1 cellular context compared by ENCODE assay signal in the genomic region with DNA sequence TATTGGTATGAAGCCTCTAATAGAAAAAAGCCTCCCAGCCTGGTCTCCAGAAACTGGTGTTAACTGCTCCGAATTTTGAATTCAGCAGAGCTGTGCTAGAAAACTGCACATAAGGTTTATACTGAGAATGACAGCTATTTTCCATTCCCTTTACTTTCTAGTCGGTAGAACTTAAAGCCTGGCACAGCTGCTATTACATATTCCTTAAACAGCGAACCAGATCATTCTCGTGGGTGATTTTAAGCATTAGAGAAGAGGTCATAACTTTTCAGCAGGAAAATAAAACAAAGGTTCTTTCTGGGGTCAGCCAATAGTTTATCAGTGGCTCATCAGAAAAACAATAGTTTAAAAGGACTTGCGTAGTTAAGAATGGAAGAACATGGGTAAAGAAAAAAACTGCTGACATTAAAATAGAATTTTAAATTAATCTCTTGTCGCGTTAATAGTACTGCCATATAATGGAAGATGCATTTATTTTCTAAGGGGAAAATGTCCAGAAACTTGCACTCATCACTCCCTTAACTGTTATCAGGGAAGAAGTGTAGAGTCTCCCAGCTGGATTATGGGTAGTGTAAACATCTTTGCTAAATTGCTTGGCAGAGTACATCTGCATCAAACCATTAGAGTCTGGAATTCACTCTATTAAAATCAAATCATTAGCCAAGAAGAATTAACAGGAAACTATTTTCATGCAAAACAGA.
A peak's percentile ranks its signal among the peaks of the same experiment; 100 is the strongest.
TF ChIP-seq lines count a peak whose summit lies in the region.

No MANE protein-coding gene starts in this region.

TF ChIP-seq in HEK293, 187 proteins besides CTCF, POLR2A, EP300 and RAD21 (continued from another document):
- TF ChIP-seq, protein P1, sequence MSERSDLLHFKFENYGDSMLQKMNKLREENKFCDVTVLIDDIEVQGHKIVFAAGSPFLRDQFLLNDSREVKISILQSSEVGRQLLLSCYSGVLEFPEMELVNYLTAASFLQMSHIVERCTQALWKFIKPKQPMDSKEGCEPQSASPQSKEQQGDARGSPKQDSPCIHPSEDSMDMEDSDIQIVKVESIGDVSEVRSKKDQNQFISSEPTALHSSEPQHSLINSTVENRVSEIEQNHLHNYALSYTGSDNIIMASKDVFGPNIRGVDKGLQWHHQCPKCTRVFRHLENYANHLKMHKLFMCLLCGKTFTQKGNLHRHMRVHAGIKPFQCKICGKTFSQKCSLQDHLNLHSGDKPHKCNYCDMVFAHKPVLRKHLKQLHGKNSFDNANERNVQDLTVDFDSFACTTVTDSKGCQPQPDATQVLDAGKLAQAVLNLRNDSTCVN (tag by site-specific recombination; optimal IDR thresholded peaks at IDR 0.05): no peak
- TF ChIP-seq, protein P2, sequence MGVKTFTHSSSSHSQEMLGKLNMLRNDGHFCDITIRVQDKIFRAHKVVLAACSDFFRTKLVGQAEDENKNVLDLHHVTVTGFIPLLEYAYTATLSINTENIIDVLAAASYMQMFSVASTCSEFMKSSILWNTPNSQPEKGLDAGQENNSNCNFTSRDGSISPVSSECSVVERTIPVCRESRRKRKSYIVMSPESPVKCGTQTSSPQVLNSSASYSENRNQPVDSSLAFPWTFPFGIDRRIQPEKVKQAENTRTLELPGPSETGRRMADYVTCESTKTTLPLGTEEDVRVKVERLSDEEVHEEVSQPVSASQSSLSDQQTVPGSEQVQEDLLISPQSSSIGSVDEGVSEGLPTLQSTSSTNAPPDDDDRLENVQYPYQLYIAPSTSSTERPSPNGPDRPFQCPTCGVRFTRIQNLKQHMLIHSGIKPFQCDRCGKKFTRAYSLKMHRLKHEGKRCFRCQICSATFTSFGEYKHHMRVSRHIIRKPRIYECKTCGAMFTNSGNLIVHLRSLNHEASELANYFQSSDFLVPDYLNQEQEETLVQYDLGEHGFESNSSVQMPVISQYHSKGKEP (tag by site-specific recombination; IDR thresholded peaks at IDR 0.05): peak; percentile 17; the same call in 1 of the 2 replicates
- TF ChIP-seq, protein P3, sequence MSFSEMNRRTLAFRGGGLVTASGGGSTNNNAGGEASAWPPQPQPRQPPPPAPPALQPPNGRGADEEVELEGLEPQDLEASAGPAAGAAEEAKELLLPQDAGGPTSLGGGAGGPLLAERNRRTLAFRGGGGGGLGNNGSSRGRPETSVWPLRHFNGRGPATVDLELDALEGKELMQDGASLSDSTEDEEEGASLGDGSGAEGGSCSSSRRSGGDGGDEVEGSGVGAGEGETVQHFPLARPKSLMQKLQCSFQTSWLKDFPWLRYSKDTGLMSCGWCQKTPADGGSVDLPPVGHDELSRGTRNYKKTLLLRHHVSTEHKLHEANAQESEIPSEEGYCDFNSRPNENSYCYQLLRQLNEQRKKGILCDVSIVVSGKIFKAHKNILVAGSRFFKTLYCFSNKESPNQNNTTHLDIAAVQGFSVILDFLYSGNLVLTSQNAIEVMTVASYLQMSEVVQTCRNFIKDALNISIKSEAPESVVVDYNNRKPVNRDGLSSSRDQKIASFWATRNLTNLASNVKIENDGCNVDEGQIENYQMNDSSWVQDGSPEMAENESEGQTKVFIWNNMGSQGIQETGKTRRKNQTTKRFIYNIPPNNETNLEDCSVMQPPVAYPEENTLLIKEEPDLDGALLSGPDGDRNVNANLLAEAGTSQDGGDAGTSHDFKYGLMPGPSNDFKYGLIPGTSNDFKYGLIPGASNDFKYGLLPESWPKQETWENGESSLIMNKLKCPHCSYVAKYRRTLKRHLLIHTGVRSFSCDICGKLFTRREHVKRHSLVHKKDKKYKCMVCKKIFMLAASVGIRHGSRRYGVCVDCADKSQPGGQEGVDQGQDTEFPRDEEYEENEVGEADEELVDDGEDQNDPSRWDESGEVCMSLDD (tag by site-specific recombination; IDR thresholded peaks at IDR 0.05): no peak
- TF ChIP-seq, protein P4, sequence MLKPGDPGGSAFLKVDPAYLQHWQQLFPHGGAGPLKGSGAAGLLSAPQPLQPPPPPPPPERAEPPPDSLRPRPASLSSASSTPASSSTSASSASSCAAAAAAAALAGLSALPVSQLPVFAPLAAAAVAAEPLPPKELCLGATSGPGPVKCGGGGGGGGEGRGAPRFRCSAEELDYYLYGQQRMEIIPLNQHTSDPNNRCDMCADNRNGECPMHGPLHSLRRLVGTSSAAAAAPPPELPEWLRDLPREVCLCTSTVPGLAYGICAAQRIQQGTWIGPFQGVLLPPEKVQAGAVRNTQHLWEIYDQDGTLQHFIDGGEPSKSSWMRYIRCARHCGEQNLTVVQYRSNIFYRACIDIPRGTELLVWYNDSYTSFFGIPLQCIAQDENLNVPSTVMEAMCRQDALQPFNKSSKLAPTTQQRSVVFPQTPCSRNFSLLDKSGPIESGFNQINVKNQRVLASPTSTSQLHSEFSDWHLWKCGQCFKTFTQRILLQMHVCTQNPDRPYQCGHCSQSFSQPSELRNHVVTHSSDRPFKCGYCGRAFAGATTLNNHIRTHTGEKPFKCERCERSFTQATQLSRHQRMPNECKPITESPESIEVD (tag by site-specific recombination; IDR thresholded peaks at IDR 0.05): peak; percentile 78
- TF ChIP-seq ZNF501 (tag by site-specific recombination; IDR thresholded peaks at IDR 0.05): no peak
- 0 out of 2 replicates have a peak, but pooled peaks have one; percentile 16 for TF ChIP-seq TRIM28 (IDR thresholded peaks at IDR 0.05; ENCODE audit: borderline replicate concordance, low read length)
- peak; percentile 25; the same call in 1 of the 2 replicates for TF ChIP-seq ZNF341 (tag by site-specific recombination; IDR thresholded peaks at IDR 0.05; ENCODE audit: low read depth)
- TF ChIP-seq ZIC2 (tag by site-specific recombination; IDR thresholded peaks at IDR 0.05): no peak
- no peak for TF ChIP-seq ZNF354C (tag by site-specific recombination; IDR thresholded peaks at IDR 0.05; ENCODE audit: borderline replicate concordance, low read depth)
- peak; percentile 24; the same call in 1 of the 2 replicates for TF ChIP-seq IKZF3 (tag by site-specific recombination; IDR thresholded peaks at IDR 0.05)
- TF ChIP-seq ZNF37A (tag by site-specific recombination; IDR thresholded peaks at IDR 0.05): no peak
- TF ChIP-seq, protein P5, sequence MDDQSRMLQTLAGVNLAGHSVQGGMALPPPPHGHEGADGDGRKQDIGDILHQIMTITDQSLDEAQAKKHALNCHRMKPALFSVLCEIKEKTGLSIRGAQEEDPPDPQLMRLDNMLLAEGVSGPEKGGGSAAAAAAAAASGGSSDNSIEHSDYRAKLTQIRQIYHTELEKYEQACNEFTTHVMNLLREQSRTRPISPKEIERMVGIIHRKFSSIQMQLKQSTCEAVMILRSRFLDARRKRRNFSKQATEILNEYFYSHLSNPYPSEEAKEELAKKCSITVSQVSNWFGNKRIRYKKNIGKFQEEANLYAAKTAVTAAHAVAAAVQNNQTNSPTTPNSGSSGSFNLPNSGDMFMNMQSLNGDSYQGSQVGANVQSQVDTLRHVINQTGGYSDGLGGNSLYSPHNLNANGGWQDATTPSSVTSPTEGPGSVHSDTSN (CRISPR knock-in tag; IDR thresholded peaks at IDR 0.05): no peak
- no peak for TF ChIP-seq SALL2 (tag by site-specific recombination; IDR thresholded peaks at IDR 0.05; ENCODE audit: borderline replicate concordance)
- TF ChIP-seq ZBTB6 (tag by site-specific recombination; IDR thresholded peaks at IDR 0.05): no peak
- TF ChIP-seq ZFP41 (tag by site-specific recombination; IDR thresholded peaks at IDR 0.05; ENCODE audit: borderline replicate concordance): no peak
- TF ChIP-seq ZNF292 (tag by site-specific recombination; IDR thresholded peaks at IDR 0.05; ENCODE audit: borderline replicate concordance, low read depth): no peak
TF ChIP-seq in HEK293: peak in this region for 5.
